Comparison of ENCODE assay signal across 1 cellular context in genomic region chr11:127275771-127276170, GRCh38.
TF ChIP-seq lines count a peak whose summit lies in the region.

No MANE protein-coding gene starts in this region.

TF ChIP-seq in WTC11, 78 proteins besides CTCF, POLR2A, EP300 and RAD21 (continued from another document):
- no peak for TF ChIP-seq IRF1 (CRISPR knock-in tag; IDR thresholded peaks at IDR 0.05)
